Comparison of ENCODE assay signal across 24 cellular contexts in genomic region chr17:30964878-30965277, GRCh38. TPM values are rescaled to one million over a fixed set of nuclear protein-coding genes. Genes with fewer than 3 reads are reported as not detected.
A peak's percentile ranks its signal among the peaks of the same experiment; 100 is the strongest.
DNase-seq lines count a peak whose midpoint lies in the region; ATAC-seq, FAIRE-seq and TF ChIP-seq lines count a peak whose summit lies in the region.
"Had no signal": no experiment of that assay in that cellular context is flagged by ENCODE, and none has a peak within 500 bp of the region (broad histone marks: within the 10 kb centered on the region; RNA-seq: fewer than 3 reads in every experiment).

No MANE protein-coding gene starts in this region.

- CTCF ChIA-PET in PC-3 (lab: Charles Lee) (no interaction called here), HepG2 (lab: Yijun Ruan, JAX; ENCODE audit: low intra/inter-chr PET ratio, low total read pairs) (no interaction called here)

- in situ Hi-C loops in HepG2 (cut with HindIII; ENCODE audit: extremely low pct_ligation_motif_present, low pct_unique_long_range_greater_than_20kb): no loop called here

- 94 to 96% methylated on average over 5 of the region's 5 CpGs for WGBS in endodermal cell (ENCODE audit: insufficient coverage in 1 of 2, insufficient read length in 1 of 2), 2 experiments
- WGBS in HepG2 (ENCODE audit: low lambda C conversion rate): 66% methylated on average over 5 of the region's 5 CpGs

- H3K27me3 ChIP-seq in PC-3 (ENCODE audit: low read length): no peaks in the 10 kb centered on the region
- no peaks in the 10 kb centered on the region for H3K27me3 ChIP-seq in endodermal cell (ENCODE audit: control insufficient read depth, insufficient read depth, low read length, poor library complexity, severe bottlenecking)
- no peaks in the 10 kb centered on the region; a peak in 1 of 5 replicates for H3K27me3 ChIP-seq in HepG2 (ENCODE audit: control insufficient read depth in 1 of 2, insufficient read depth in 2 of 2, low read length in 2 of 2)
- H3K27me3 ChIP-seq: neutrophil, tibial artery had no signal

- no peaks in the 10 kb centered on the region for H3K27me3 Mint-ChIP-seq in endodermal cell (ENCODE audit: insufficient read depth)

- no peaks in the 10 kb centered on the region for H3K9me3 ChIP-seq in PC-3 (ENCODE audit: low read length)
- H3K9me3 ChIP-seq in endodermal cell (ENCODE audit: control insufficient read depth, low read length): no peaks in the 10 kb centered on the region
- H3K9me3 ChIP-seq in HepG2 (ENCODE audit: low read length): no peaks in the 10 kb centered on the region
- H3K9me3 ChIP-seq: neutrophil, tibial artery had no signal

- no peaks in the 10 kb centered on the region for H3F3A ChIP-seq in PC-3 (ENCODE audit: low read length, unreplicated experiment)

- H3K9ac ChIP-seq in PC-3 (ENCODE audit: low read length): no peak overlapping the region
- H3K9ac ChIP-seq in endodermal cell (ENCODE audit: extremely low read depth, low read length, poor library complexity, severe bottlenecking): no peak overlapping the region
- no peak overlapping the region for H3K9ac ChIP-seq in HepG2 (ENCODE audit: insufficient read depth, low read depth, low read length)

- H3K4me1 ChIP-seq in PC-3 (ENCODE audit: insufficient read depth, low read length) (no peaks in the 10 kb centered on the region), endodermal cell (ENCODE audit: control insufficient read depth, insufficient read depth, low read length) (no peaks in the 10 kb centered on the region), HepG2 (ENCODE audit: insufficient read depth, low read length) (no peaks in the 10 kb centered on the region)
- H3K4me1 ChIP-seq: tibial artery had no signal

- no peak overlapping the region for H3K27ac Mint-ChIP-seq in endodermal cell
- H3K27ac Mint-ChIP-seq: T-cell had no signal

- intact Hi-C loops in PC-3 (cut with micrococcal nuclease): no loop called here
- intact Hi-C loops in HepG2 (cut with micrococcal nuclease; ENCODE audit: unreplicated experiment): no loop called here

- no peak for FAIRE-seq in HepG2 (lab: Jason Lieb, UNC)

- H3K4me2 ChIP-seq in PC-3 (ENCODE audit: low read length) (no peak overlapping the region), HepG2 (ENCODE audit: low read depth, low read length) (no peak overlapping the region)
- H3K4me2 ChIP-seq: smooth muscle cell had no signal

- POLR2A ChIA-PET in PC-3 (lab: Charles Lee; ENCODE audit: unreplicated experiment) (no interaction called here), HepG2 (lab: Yijun Ruan, JAX) (no interaction called here)

- H4K20me1 ChIP-seq in PC-3 (ENCODE audit: low read length) (no peaks in the 10 kb centered on the region), HepG2 (ENCODE audit: insufficient read depth, low read length) (no peaks in the 10 kb centered on the region)

- TF ChIP-seq POLR2A in HepG2 (IDR thresholded peaks at IDR 0.05; ENCODE audit: insufficient read depth in 1 of 2, low read depth in 2 of 2, low read length in 2 of 2): no peak

- H3K36me3 ChIP-seq in PC-3 (ENCODE audit: low read depth, low read length) (no peaks in the 10 kb centered on the region), endodermal cell (ENCODE audit: control insufficient read depth, insufficient read depth, low read length) (no peaks in the 10 kb centered on the region), HepG2 (replicated peaks in 1 of 2; ENCODE audit: control insufficient read depth in 1 of 2, insufficient read depth in 2 of 2, low read length in 2 of 2) (no peaks in the 10 kb centered on the region)
- H3K36me3 ChIP-seq: neutrophil, tibial artery had no signal

- DNase-seq in ELR (ENCODE audit: low read depth) (peak; percentile 52), PC-3 (peak; percentile 2), endodermal cell (peak; percentile 28), myocyte (ENCODE audit: low read depth) (peak; percentile 32), HepG2 (ENCODE audit: low spot score) (no peak), GDM1 (lab: John Stamatoyannopoulos, UW) (no peak), NCI-H2227 (lab: John Stamatoyannopoulos, UW; ENCODE audit: unreplicated experiment) (no peak)
- DNase-seq: activated CD4-positive, alpha-beta T cell treated with anti-CD3 and anti-CD28 coated beads, Interleukin-2, amount 50 U/mL, for 1 hour; activated CD8-positive, alpha-beta memory T cell treated with anti-CD3 and anti-CD28 coated beads, Interleukin-2, amount 50 U/mL, for 48 hours; amygdala; cerebellar nuclear complex; COR-L47; DMS79 treated with DMSO at 0.1 percent for 48 hours; effector CD8-positive, alpha-beta T cell; Karpas-422; NCI-H2107; NCI-H526 treated with DMSO at 0.1 percent for 48 hours; Right ventricle myocardium superior; stimulated activated CD4-positive, alpha-beta T cell treated with anti-CD3 and anti-CD28 coated beads, Interleukin-2, amount 100 ng/mL, for 48 hours; stimulated activated naive CD4-positive, alpha-beta T cell treated with Interleukin-2 at 50 U/mL for 16 hours; T-cell had no signal

- ATAC-seq in PC-3 (no peak), HepG2 (no peak)
- ATAC-seq: T-cell had no signal

- no peak overlapping the region for H3K4me3 Mint-ChIP-seq in endodermal cell
- H3K4me3 Mint-ChIP-seq: T-cell had no signal

- TF ChIP-seq RAD21 in HepG2 (CRISPR knock-in tag; IDR thresholded peaks at IDR 0.05): no peak

- no peak overlapping the region for H3K27ac ChIP-seq in PC-3 (ENCODE audit: low read length)
- H3K27ac ChIP-seq in endodermal cell (ENCODE audit: low read depth, low read length): no peak overlapping the region
- no peak overlapping the region for H3K27ac ChIP-seq in HepG2 (ENCODE audit: extremely low read length, insufficient read depth, low read length)
- H3K27ac ChIP-seq: neutrophil, tibial artery had no signal

- BruUV-seq in PC-3 (replicated peaks; lab: Mats Ljungman, UMichigan) (no TSS peak), HepG2 (replicated peaks; lab: Mats Ljungman, UMichigan) (no TSS peak)

- H2AFZ ChIP-seq in PC-3 (ENCODE audit: low read length) (no peak overlapping the region), HepG2 (ENCODE audit: low read length) (no peak overlapping the region)

- no peaks in the 10 kb centered on the region for H3K4me1 Mint-ChIP-seq in endodermal cell

- H3K9me2 ChIP-seq in PC-3 (replicated peaks; ENCODE audit: low read length): no peaks in the 10 kb centered on the region

- TF ChIP-seq CTCF in PC-3 (conservative IDR thresholded peaks at IDR 0.05; ENCODE audit: low read depth, low read length) (no peak), endodermal cell (conservative IDR thresholded peaks at IDR 0.05) (no peak), HepG2 (CRISPR knock-in tag; IDR thresholded peaks at IDR 0.05) (no peak)

- H3K4me3 ChIP-seq in PC-3 (ENCODE audit: low read length): no peak overlapping the region
- H3K4me3 ChIP-seq in endodermal cell (ENCODE audit: low read length): no peak overlapping the region
- H3K4me3 ChIP-seq in HepG2 (replicated peaks in 1 of 3; ENCODE audit: insufficient read depth in 1 of 3, low read depth in 2 of 3, low read length in 3 of 3): no peak overlapping the region
- H3K4me3 ChIP-seq: smooth muscle cell, tibial artery had no signal

- H3K79me2 ChIP-seq in PC-3 (ENCODE audit: low read length): no peaks in the 10 kb centered on the region
- H3K79me2 ChIP-seq in HepG2 (ENCODE audit: insufficient read depth, low read length): no peaks in the 10 kb centered on the region

- H3K36me3 Mint-ChIP-seq in endodermal cell (ENCODE audit: low read depth): no peaks in the 10 kb centered on the region
- H3K36me3 Mint-ChIP-seq: T-cell had no signal

- no peaks in the 10 kb centered on the region for H3K9me3 Mint-ChIP-seq in endodermal cell
- H3K9me3 Mint-ChIP-seq: T-cell had no signal

- TF ChIP-seq EP300 in HepG2 (IDR thresholded peaks at IDR 0.05; ENCODE audit: low read depth in 2 of 2, low read length in 2 of 2) (no peak), HepG2 (CRISPR knock-in tag; IDR thresholded peaks at IDR 0.05; ENCODE audit: borderline replicate concordance) (no peak)

RNA-seq across cellular contexts. Expression of gene RNF135, which starts 6.0 kb away (rescaled TPM):
- total RNA-seq in PC-3 (2014; rRNA removed) (10.4 and 10.7 TPM in 2 replicates), endodermal cell (10 to 100 TPM; 14.8 to 20.7 TPM), myocyte (7.8 and 10.2 TPM in 2 replicates), HepG2 (2016; rRNA removed; fragmentation: Illumina TruSeq; extraction: Trizol) (not detected in 2 replicates)
- 7.8 TPM for polyA plus RNA-seq in endodermal cell (2013, experiment 1 of 2)
- 7.4 TPM for polyA plus RNA-seq in endodermal cell (2013, experiment 2 of 2)
- 13.6 TPM for polyA plus RNA-seq in myocyte (2012)
- total RNA-seq in HepG2 (2016; cell fraction: cytosol; rRNA removed; fragmentation: Illumina TruSeq; extraction: Trizol; ENCODE audit: low read depth): not detected in 2 replicates
- total RNA-seq in HepG2 (2016; cell fraction: insoluble cytoplasmic fraction; rRNA removed; fragmentation: Illumina TruSeq; extraction: Trizol): not detected in 2 replicates
- not detected in 2 replicates for total RNA-seq in HepG2 (2016; cell fraction: membrane; rRNA removed; fragmentation: Illumina TruSeq; extraction: Trizol)
- total RNA-seq in HepG2 (2016; cell fraction: nucleus; rRNA removed; fragmentation: Illumina TruSeq; extraction: Trizol): not detected in 2 replicates
- not detected in 2 replicates for polyA plus RNA-seq in HepG2 (2011; rRNA removed)
- polyA plus RNA-seq in HepG2 (2011; cell fraction: cytosol; rRNA removed): not detected in 2 replicates
- polyA plus RNA-seq in HepG2 (2011; cell fraction: nucleus; rRNA removed): not detected in 2 replicates
- not detected in 2 replicates for polyA plus RNA-seq in HepG2 (2012)
- not detected in 2 replicates for polyA plus RNA-seq in HepG2 (2016; cell fraction: cytosol; fragmentation: Illumina TruSeq; extraction: Trizol; ENCODE audit: low read depth)
- polyA plus RNA-seq in HepG2 (2016; cell fraction: insoluble cytoplasmic fraction; fragmentation: Illumina TruSeq; extraction: Trizol; ENCODE audit: low read depth): not detected in 2 replicates
- polyA plus RNA-seq in HepG2 (2016; cell fraction: membrane; fragmentation: Illumina TruSeq; extraction: Trizol; ENCODE audit: low read depth): not detected in 2 replicates
- polyA plus RNA-seq in HepG2 (2016; cell fraction: nucleus; fragmentation: Illumina TruSeq; extraction: Trizol; ENCODE audit: insufficient read depth, low read depth): not detected in 2 replicates
- polyA minus RNA-seq in HepG2 (2011; rRNA and poly(A)+ RNA removed; ENCODE audit: low replicate concordance): 6.9 TPM in 1 of 2 replicates, not detected in the other
- 0.53 TPM in 1 of 2 replicates, not detected in the other for polyA minus RNA-seq in HepG2 (2011; cell fraction: cytosol; rRNA and poly(A)+ RNA removed)
- not detected in 2 replicates for polyA minus RNA-seq in HepG2 (2011; cell fraction: nucleus; rRNA and poly(A)+ RNA removed)

RNA-seq across cellular contexts. Expression of gene ADAP2, which starts 43.1 kb away (rescaled TPM):
- 0.86 and 2.5 TPM in 2 replicates for total RNA-seq in PC-3 (2014; rRNA removed)
- total RNA-seq in endodermal cell: 1 to 10 TPM; 1.8 TPM
- polyA plus RNA-seq in endodermal cell (2013, experiment 1 of 2): 2.6 TPM
- polyA plus RNA-seq in endodermal cell (2013, experiment 2 of 2): 1.5 TPM
- 0.51 and 1.4 TPM in 2 replicates for total RNA-seq in myocyte
- 0.30 TPM for polyA plus RNA-seq in myocyte (2012)
- 0.51 and 0.73 TPM in 2 replicates for total RNA-seq in HepG2 (2016; rRNA removed; fragmentation: Illumina TruSeq; extraction: Trizol)
- total RNA-seq in HepG2 (2016; cell fraction: cytosol; rRNA removed; fragmentation: Illumina TruSeq; extraction: Trizol; ENCODE audit: low read depth): 1.2 and 2.3 TPM in 2 replicates
- 0.52 and 0.56 TPM in 2 replicates for total RNA-seq in HepG2 (2016; cell fraction: insoluble cytoplasmic fraction; rRNA removed; fragmentation: Illumina TruSeq; extraction: Trizol)
- total RNA-seq in HepG2 (2016; cell fraction: membrane; rRNA removed; fragmentation: Illumina TruSeq; extraction: Trizol): 1.8 and 2.1 TPM in 2 replicates
- total RNA-seq in HepG2 (2016; cell fraction: nucleus; rRNA removed; fragmentation: Illumina TruSeq; extraction: Trizol): 0.28 and 0.34 TPM in 2 replicates
- polyA plus RNA-seq in HepG2 (2011; rRNA removed): 0.39 and 0.70 TPM in 2 replicates
- polyA plus RNA-seq in HepG2 (2011; cell fraction: cytosol; rRNA removed): 0.67 and 0.79 TPM in 2 replicates
- polyA plus RNA-seq in HepG2 (2011; cell fraction: nucleus; rRNA removed): 0.45 and 0.74 TPM in 2 replicates
- polyA plus RNA-seq in HepG2 (2012): 0.40 and 1.1 TPM in 2 replicates
- polyA plus RNA-seq in HepG2 (2016; cell fraction: cytosol; fragmentation: Illumina TruSeq; extraction: Trizol; ENCODE audit: low read depth): 0.47 and 0.58 TPM in 2 replicates
- polyA plus RNA-seq in HepG2 (2016; cell fraction: insoluble cytoplasmic fraction; fragmentation: Illumina TruSeq; extraction: Trizol; ENCODE audit: low read depth): 0.70 and 0.76 TPM in 2 replicates
- 1.3 and 1.4 TPM in 2 replicates for polyA plus RNA-seq in HepG2 (2016; cell fraction: membrane; fragmentation: Illumina TruSeq; extraction: Trizol; ENCODE audit: low read depth)
- polyA plus RNA-seq in HepG2 (2016; cell fraction: nucleus; fragmentation: Illumina TruSeq; extraction: Trizol; ENCODE audit: insufficient read depth, low read depth): 0.20 and 2.6 TPM in 2 replicates
- polyA minus RNA-seq in HepG2 (2011; rRNA and poly(A)+ RNA removed; ENCODE audit: low replicate concordance): 0.84 and 1.4 TPM in 2 replicates
- 0.53 and 1.4 TPM in 2 replicates for polyA minus RNA-seq in HepG2 (2011; cell fraction: cytosol; rRNA and poly(A)+ RNA removed)
- 0.87 and 1.2 TPM in 2 replicates for polyA minus RNA-seq in HepG2 (2011; cell fraction: nucleus; rRNA and poly(A)+ RNA removed)

RNA-seq across cellular contexts. Expression of gene TEFM, which starts 58.8 kb away (rescaled TPM):
- total RNA-seq in PC-3 (2014; rRNA removed): 9.3 and 11.3 TPM in 2 replicates
- total RNA-seq in endodermal cell: 10 to 100 TPM; 14.4 to 15.2 TPM
- 9.8 TPM for polyA plus RNA-seq in endodermal cell (2013, experiment 1 of 2)
- polyA plus RNA-seq in endodermal cell (2013, experiment 2 of 2): 11.9 TPM
- total RNA-seq in myocyte: 7.9 and 10.8 TPM in 2 replicates
- polyA plus RNA-seq in myocyte (2012): 7.4 TPM
- 20.0 and 32.3 TPM in 2 replicates for total RNA-seq in HepG2 (2016; rRNA removed; fragmentation: Illumina TruSeq; extraction: Trizol)
- total RNA-seq in HepG2 (2016; cell fraction: cytosol; rRNA removed; fragmentation: Illumina TruSeq; extraction: Trizol; ENCODE audit: low read depth): 2.9 and 4.0 TPM in 2 replicates
- 23.0 and 31.3 TPM in 2 replicates for total RNA-seq in HepG2 (2016; cell fraction: insoluble cytoplasmic fraction; rRNA removed; fragmentation: Illumina TruSeq; extraction: Trizol)
- 6.5 and 6.6 TPM in 2 replicates for total RNA-seq in HepG2 (2016; cell fraction: membrane; rRNA removed; fragmentation: Illumina TruSeq; extraction: Trizol)
- 18.5 and 18.7 TPM in 2 replicates for total RNA-seq in HepG2 (2016; cell fraction: nucleus; rRNA removed; fragmentation: Illumina TruSeq; extraction: Trizol)
- 5.4 and 7.0 TPM in 2 replicates for polyA plus RNA-seq in HepG2 (2011; rRNA removed)
- polyA plus RNA-seq in HepG2 (2011; cell fraction: cytosol; rRNA removed): 2.5 and 3.6 TPM in 2 replicates
- 2.4 and 2.8 TPM in 2 replicates for polyA plus RNA-seq in HepG2 (2011; cell fraction: nucleus; rRNA removed)
- polyA plus RNA-seq in HepG2 (2012): 5.9 and 9.5 TPM in 2 replicates
- polyA plus RNA-seq in HepG2 (2016; cell fraction: cytosol; fragmentation: Illumina TruSeq; extraction: Trizol; ENCODE audit: low read depth): 2.5 and 3.0 TPM in 2 replicates
- polyA plus RNA-seq in HepG2 (2016; cell fraction: insoluble cytoplasmic fraction; fragmentation: Illumina TruSeq; extraction: Trizol; ENCODE audit: low read depth): 23.1 and 24.8 TPM in 2 replicates
- polyA plus RNA-seq in HepG2 (2016; cell fraction: membrane; fragmentation: Illumina TruSeq; extraction: Trizol; ENCODE audit: low read depth): 4.7 TPM in 2 replicates
- polyA plus RNA-seq in HepG2 (2016; cell fraction: nucleus; fragmentation: Illumina TruSeq; extraction: Trizol; ENCODE audit: insufficient read depth, low read depth): 13.4 and 19.7 TPM in 2 replicates
- polyA minus RNA-seq in HepG2 (2011; rRNA and poly(A)+ RNA removed; ENCODE audit: low replicate concordance): 1.7 and 6.7 TPM in 2 replicates
- polyA minus RNA-seq in HepG2 (2011; cell fraction: cytosol; rRNA and poly(A)+ RNA removed): 3.9 and 5.2 TPM in 2 replicates
- polyA minus RNA-seq in HepG2 (2011; cell fraction: nucleus; rRNA and poly(A)+ RNA removed): 20.5 and 22.0 TPM in 2 replicates

Comparison
In these comparisons a context has a peak if more than half of its experiments do, and no peak if none do; other contexts are left out.
1. DNase-seq: peak in ELR (single experiment), PC-3 (single experiment), endodermal cell (single experiment) and myocyte (single experiment); none in HepG2 (single experiment), GDM1 (single experiment) and NCI-H2227 (single experiment).